In the genomic region with DNA sequence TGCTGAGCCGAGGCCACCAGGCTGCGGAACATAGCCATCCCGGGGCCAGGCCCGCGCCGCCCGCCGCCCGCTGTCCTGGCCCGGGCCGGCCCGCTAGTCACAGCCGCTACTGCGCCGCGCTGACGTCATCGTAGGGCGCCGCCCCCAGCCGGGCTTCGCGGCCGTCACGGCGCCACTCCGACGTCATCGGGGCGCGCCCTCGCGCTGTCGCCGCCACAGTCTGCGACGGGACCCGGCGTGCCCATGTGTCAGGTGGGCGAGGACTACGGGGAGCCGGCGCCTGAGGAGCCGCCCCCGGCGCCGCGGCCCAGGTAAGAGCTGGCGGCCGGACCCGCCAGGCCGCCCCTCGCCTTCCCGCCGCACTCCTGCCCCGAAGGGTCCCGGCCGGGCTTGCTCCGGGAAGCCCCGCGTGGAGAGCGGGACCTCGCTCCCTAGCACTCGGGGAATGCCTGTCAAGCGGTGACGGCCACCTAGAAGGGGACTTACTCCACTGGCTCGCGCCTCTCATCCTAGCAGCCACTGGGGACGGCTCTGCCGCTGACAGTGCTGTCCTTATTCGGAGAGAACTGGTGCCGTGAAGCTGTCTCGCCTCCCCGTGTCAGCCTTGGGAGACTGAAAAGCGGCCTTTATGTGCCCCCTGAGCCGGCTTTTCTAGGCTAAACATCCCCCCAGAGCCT, we compare ENCODE assay signal across 8 cellular contexts. TPM values are rescaled to one million over a fixed set of nuclear protein-coding genes. Genes with fewer than 3 reads are reported as not detected.
A peak's percentile ranks its signal among the peaks of the same experiment; 100 is the strongest.
DNase-seq lines count a peak whose midpoint lies in the region; ATAC-seq, FAIRE-seq and TF ChIP-seq lines count a peak whose summit lies in the region.

A gene (plus strand): TSS at position 216 of the 677 bp plus-strand sequence. CDS start 28 bp downstream, at position 244.
A gene with protein sequence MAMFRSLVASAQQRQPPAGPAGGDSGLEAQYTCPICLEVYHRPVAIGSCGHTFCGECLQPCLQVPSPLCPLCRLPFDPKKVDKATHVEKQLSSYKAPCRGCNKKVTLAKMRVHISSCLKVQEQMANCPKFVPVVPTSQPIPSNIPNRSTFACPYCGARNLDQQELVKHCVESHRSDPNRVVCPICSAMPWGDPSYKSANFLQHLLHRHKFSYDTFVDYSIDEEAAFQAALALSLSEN (minus strand): TSS at position 121 of the 677 bp plus-strand sequence. CDS start 83 bp downstream, at position 38.

- peak within 1 kb of the TSS; percentile 82 to 93 for H3K27ac ChIP-seq in A549

- peak within 1 kb of the TSS; percentile 78 for H3K4me3 Mint-ChIP-seq in chondrocyte (ENCODE audit: unreplicated experiment)

- CTCF ChIA-PET in A549 (lab: Yijun Ruan, JAX) = interaction anchor here (1.2 to 7.6 kb wide), 4 partner anchors 10 to 34 kb away, joined by 4 to 49 read pairs (median 5); no protein-coding TSS in a partner anchor

- peak within 1 kb of the TSS; percentile 84 for H3K4me2 ChIP-seq in A549

- no peak for TF ChIP-seq RAD21 in A549 (conservative IDR thresholded peaks at IDR 0.05 in 1 of 2, IDR thresholded peaks at IDR 0.05 in 1 of 2)

- peaks cover 36% of the 10 kb centered on the region for H3K4me1 Mint-ChIP-seq in chondrocyte (ENCODE audit: low read depth)

- DNase-seq in A549 (ENCODE audit: low read depth in 1 of 2, low spot score in 1 of 2) (peak; percentile 85 to 91), NCI-H345 treated with DMSO at 0.1 percent for 48 hours (lab: John Stamatoyannopoulos, UW; ENCODE audit: unreplicated experiment) (peak; percentile 22), chondrocyte (ENCODE audit: low spot score) (no peak), kidney epithelial cell (ENCODE audit: low read depth) (peak; percentile 47)
- DNase-seq in activated CD4-positive, alpha-beta T cell treated with anti-CD3 and anti-CD28 coated beads for 24 hours (ENCODE audit: low read depth in 2 of 2) = peak; percentile 86 to 93
- DNase-seq in stimulated activated CD4-positive, alpha-beta T cell treated with anti-CD3 and anti-CD28 coated beads, Interleukin-15, amount 100 ng/mL, for 24 hours = peak; percentile 96

- H3K27me3 Mint-ChIP-seq in chondrocyte (ENCODE audit: low read depth) = no peaks in the 10 kb centered on the region

- TF ChIP-seq CTCF in A549 (IDR thresholded peaks at IDR 0.05) = no peak
- no peak for TF ChIP-seq CTCF in chondrocyte (IDR thresholded peaks at IDR 0.05)
- TF ChIP-seq CTCF in kidney epithelial cell (IDR thresholded peaks at IDR 0.05; ENCODE audit: insufficient read depth, low read length, poor library complexity, severe bottlenecking) = no peak

- no peaks in the 10 kb centered on the region for H3K9me3 ChIP-seq in A549

- H3K4me1 ChIP-seq in A549 = peaks cover 14% of the 10 kb centered on the region; the same call in 1 of the 3 replicates

- FAIRE-seq in A549 (lab: Jason Lieb, UNC) = no peak

- no peaks in the 10 kb centered on the region for H3K36me3 ChIP-seq in kidney epithelial cell (ENCODE audit: control insufficient read depth, insufficient read depth, low read length)

- POLR2A ChIA-PET in A549 (lab: Yijun Ruan, JAX) = interaction anchor here (0.6 to 0.9 kb wide), 3 partner anchors 9 to 465 kb away, joined by 3 read pairs; a partner anchor contains a TSS

- peak within 1 kb of the TSS; percentile 76 for H3K27ac Mint-ChIP-seq in chondrocyte (ENCODE audit: unreplicated experiment)

- H3K36me3 Mint-ChIP-seq in chondrocyte (ENCODE audit: low read depth) = no peaks in the 10 kb centered on the region

- under 1% methylated on average over 16 of the region's 76 CpGs for WGBS in A549 (ENCODE audit: missing lambda C conversion rate)

- peak; percentile 84 for TF ChIP-seq POLR2A in A549 (IDR thresholded peaks at IDR 0.05; ENCODE audit: low read length)

- no peak for TF ChIP-seq EP300 in A549 (IDR thresholded peaks at IDR 0.05)

- ATAC-seq in A549 (peak; percentile 71 to 81), GM18519 (IDR thresholded peaks at IDR 0.05; ENCODE audit: low FRiP score, unreplicated experiment) (peak; percentile 53), HG03066 (IDR thresholded peaks at IDR 0.05; ENCODE audit: low read depth, unreplicated experiment) (peak; percentile 66)

- peak within 1 kb of the TSS; percentile 75 for H3K4me3 ChIP-seq in A549
- H3K4me3 ChIP-seq in kidney epithelial cell (ENCODE audit: low read depth, low read length) = peak within 1 kb of the TSS; percentile 98

- no peaks in the 10 kb centered on the region for H3K27me3 ChIP-seq in kidney epithelial cell (ENCODE audit: control insufficient read depth, insufficient read depth, low read length)

- no peaks in the 10 kb centered on the region for H3K9me3 Mint-ChIP-seq in chondrocyte (ENCODE audit: low read depth)

TF ChIP-seq in A549, 52 proteins besides CTCF, POLR2A, EP300 and RAD21:
- TF ChIP-seq JUN (IDR thresholded peaks at IDR 0.05) = peak; percentile 79 to 90; a peak in 4 of 5 replicates
- peak; percentile 75 for TF ChIP-seq MYC (IDR thresholded peaks at IDR 0.05; ENCODE audit: borderline replicate concordance, low read length)
- TF ChIP-seq PHF8 (IDR thresholded peaks at IDR 0.05; ENCODE audit: borderline replicate concordance, low read depth) = peak; percentile 81
- TF ChIP-seq RCOR1 (IDR thresholded peaks at IDR 0.05; ENCODE audit: low read depth, low read length) = no peak
- TF ChIP-seq, protein P1, sequence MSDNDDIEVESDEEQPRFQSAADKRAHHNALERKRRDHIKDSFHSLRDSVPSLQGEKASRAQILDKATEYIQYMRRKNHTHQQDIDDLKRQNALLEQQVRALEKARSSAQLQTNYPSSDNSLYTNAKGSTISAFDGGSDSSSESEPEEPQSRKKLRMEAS (IDR thresholded peaks at IDR 0.05) = peak; percentile 91
- no peak for TF ChIP-seq EHF (CRISPR knock-in tag; IDR thresholded peaks at IDR 0.05)
- TF ChIP-seq, protein P2, sequence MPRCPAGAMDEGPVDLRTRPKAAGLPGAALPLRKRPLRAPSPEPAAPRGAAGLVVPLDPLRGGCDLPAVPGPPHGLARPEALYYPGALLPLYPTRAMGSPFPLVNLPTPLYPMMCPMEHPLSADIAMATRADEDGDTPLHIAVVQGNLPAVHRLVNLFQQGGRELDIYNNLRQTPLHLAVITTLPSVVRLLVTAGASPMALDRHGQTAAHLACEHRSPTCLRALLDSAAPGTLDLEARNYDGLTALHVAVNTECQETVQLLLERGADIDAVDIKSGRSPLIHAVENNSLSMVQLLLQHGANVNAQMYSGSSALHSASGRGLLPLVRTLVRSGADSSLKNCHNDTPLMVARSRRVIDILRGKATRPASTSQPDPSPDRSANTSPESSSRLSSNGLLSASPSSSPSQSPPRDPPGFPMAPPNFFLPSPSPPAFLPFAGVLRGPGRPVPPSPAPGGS (IDR thresholded peaks at IDR 0.05) = peak; percentile 80
- peak; percentile 89 for TF ChIP-seq KDM5A (IDR thresholded peaks at IDR 0.05)
- TF ChIP-seq GATA3 (IDR thresholded peaks at IDR 0.05; ENCODE audit: borderline replicate concordance) = no peak
- TF ChIP-seq, protein P3, sequence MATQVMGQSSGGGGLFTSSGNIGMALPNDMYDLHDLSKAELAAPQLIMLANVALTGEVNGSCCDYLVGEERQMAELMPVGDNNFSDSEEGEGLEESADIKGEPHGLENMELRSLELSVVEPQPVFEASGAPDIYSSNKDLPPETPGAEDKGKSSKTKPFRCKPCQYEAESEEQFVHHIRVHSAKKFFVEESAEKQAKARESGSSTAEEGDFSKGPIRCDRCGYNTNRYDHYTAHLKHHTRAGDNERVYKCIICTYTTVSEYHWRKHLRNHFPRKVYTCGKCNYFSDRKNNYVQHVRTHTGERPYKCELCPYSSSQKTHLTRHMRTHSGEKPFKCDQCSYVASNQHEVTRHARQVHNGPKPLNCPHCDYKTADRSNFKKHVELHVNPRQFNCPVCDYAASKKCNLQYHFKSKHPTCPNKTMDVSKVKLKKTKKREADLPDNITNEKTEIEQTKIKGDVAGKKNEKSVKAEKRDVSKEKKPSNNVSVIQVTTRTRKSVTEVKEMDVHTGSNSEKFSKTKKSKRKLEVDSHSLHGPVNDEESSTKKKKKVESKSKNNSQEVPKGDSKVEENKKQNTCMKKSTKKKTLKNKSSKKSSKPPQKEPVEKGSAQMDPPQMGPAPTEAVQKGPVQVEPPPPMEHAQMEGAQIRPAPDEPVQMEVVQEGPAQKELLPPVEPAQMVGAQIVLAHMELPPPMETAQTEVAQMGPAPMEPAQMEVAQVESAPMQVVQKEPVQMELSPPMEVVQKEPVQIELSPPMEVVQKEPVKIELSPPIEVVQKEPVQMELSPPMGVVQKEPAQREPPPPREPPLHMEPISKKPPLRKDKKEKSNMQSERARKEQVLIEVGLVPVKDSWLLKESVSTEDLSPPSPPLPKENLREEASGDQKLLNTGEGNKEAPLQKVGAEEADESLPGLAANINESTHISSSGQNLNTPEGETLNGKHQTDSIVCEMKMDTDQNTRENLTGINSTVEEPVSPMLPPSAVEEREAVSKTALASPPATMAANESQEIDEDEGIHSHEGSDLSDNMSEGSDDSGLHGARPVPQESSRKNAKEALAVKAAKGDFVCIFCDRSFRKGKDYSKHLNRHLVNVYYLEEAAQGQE (IDR thresholded peaks at IDR 0.05) = 0 out of 2 replicates have a peak, but pooled peaks have one; percentile 14
- no peak for TF ChIP-seq FOSL2 (IDR thresholded peaks at IDR 0.05)
- peak; percentile 71 for TF ChIP-seq FOSL2 (CRISPR knock-in tag; IDR thresholded peaks at IDR 0.05)
- TF ChIP-seq RFX5 (IDR thresholded peaks at IDR 0.05) = 0 out of 2 replicates have a peak, but pooled peaks have one; percentile 71
- TF ChIP-seq ESRRA (IDR thresholded peaks at IDR 0.05; ENCODE audit: borderline replicate concordance, low read length) = no peak
TF ChIP-seq in A549: peak in this region for 9.

RNA-seq across cellular contexts. Expression of the first gene that starts in this region (rescaled TPM):
- polyA plus RNA-seq in A549 (2011; rRNA removed) = 12.9 and 16.4 TPM in 2 replicates
- polyA plus RNA-seq in A549 (2012; cell fraction: cytosol; rRNA removed) = 30.3 and 39.9 TPM in 2 replicates
- 80.2 and 91.9 TPM in 2 replicates for polyA plus RNA-seq in A549 (2012; cell fraction: nucleus; rRNA removed)
- 20.9 to 22.3 TPM (median 21.8 TPM) in 3 replicates for polyA plus RNA-seq in A549 (2017; fragmentation: RNase III; extraction: RNeasy Plus Mini Kit Qiagen cat#74134 plus additional on column Dnase treatment)
- 16.8 and 21.7 TPM in 2 replicates for polyA minus RNA-seq in A549 (2011; rRNA and poly(A)+ RNA removed)
- total RNA-seq in chondrocyte = 20.7 to 37.1 TPM (median 24.1 TPM) in 3 replicates
- total RNA-seq in kidney epithelial cell = 12.8 and 17.1 TPM in 2 replicates

RNA-seq across cellular contexts. Expression of the second gene that starts in this region (rescaled TPM):
- polyA plus RNA-seq in A549 (2011; rRNA removed) (7.9 and 9.4 TPM in 2 replicates), A549 (2017; fragmentation: RNase III; extraction: RNeasy Plus Mini Kit Qiagen cat#74134 plus additional on column Dnase treatment) (10.4 to 11.6 TPM (median 11.6 TPM) in 3 replicates)
- 21.5 and 29.0 TPM in 2 replicates for polyA plus RNA-seq in A549 (2012; cell fraction: cytosol; rRNA removed)
- 51.0 and 68.4 TPM in 2 replicates for polyA plus RNA-seq in A549 (2012; cell fraction: nucleus; rRNA removed)
- polyA minus RNA-seq in A549 (2011; rRNA and poly(A)+ RNA removed) = 9.8 and 16.2 TPM in 2 replicates
- total RNA-seq in chondrocyte (12.8 to 15.5 TPM (median 14.3 TPM) in 3 replicates), kidney epithelial cell (30.3 and 33.0 TPM in 2 replicates)
